26 cellular contexts compared by ENCODE assay signal in genomic region chr14:53336729-53337128, GRCh38.
"Had no signal": no experiment of that assay in that cellular context is flagged by ENCODE, and none has a peak within 500 bp of the region (broad histone marks: within the 10 kb centered on the region; RNA-seq: fewer than 3 reads in every experiment).

No MANE protein-coding gene starts in this region.

- FAIRE-seq: endometrium, islet of Langerhans, keratinocyte had no signal

- H3K4me3 ChIP-seq: colonic mucosa, esophagus squamous epithelium, gastrocnemius medialis, heart right ventricle, left lung, lower lobe of right lung had no signal

- H3K27ac Mint-ChIP-seq: dendritic cell treated with granulocyte-macrophage colony-stimulating factor and Interleukin-4, amounts not matched to agents 40 ng/mL and 50 ng/mL, for 4 days; effector memory CD8-positive, alpha-beta T cell; endodermal cell; mesothelial cell of epicardium had no signal

- H3K4me1 ChIP-seq: colonic mucosa, esophagus squamous epithelium, gastrocnemius medialis, heart right ventricle, left lung, lower lobe of right lung had no signal

- H3K27ac ChIP-seq: colonic mucosa, epithelial cell of prostate, esophagus squamous epithelium, gastrocnemius medialis, heart right ventricle, left lung, lower lobe of right lung had no signal

- ATAC-seq: effector memory CD8-positive, alpha-beta T cell; esophagus mucosa; gastrocnemius medialis; heart right ventricle; left cardiac atrium; left lung; left ventricle myocardium superior; lower lobe of right lung had no signal

- H3K27me3 Mint-ChIP-seq: dendritic cell treated with granulocyte-macrophage colony-stimulating factor and Interleukin-4, amounts not matched to agents 40 ng/mL and 50 ng/mL, for 4 days; effector memory CD8-positive, alpha-beta T cell had no signal

- H3K27me3 ChIP-seq: colonic mucosa, esophagus squamous epithelium, gastrocnemius medialis, heart right ventricle, left lung had no signal

- H3K36me3 Mint-ChIP-seq: mesothelial cell of epicardium had no signal

- H3K9me3 ChIP-seq: colonic mucosa, esophagus squamous epithelium, gastrocnemius medialis, heart right ventricle, left lung, lower lobe of right lung had no signal

- H3K4me3 Mint-ChIP-seq: dendritic cell treated with granulocyte-macrophage colony-stimulating factor and Interleukin-4, amounts not matched to agents 40 ng/mL and 50 ng/mL, for 4 days; effector memory CD8-positive, alpha-beta T cell; endodermal cell; mesothelial cell of epicardium had no signal

- H3K9me3 Mint-ChIP-seq: dendritic cell treated with granulocyte-macrophage colony-stimulating factor and Interleukin-4, amounts not matched to agents 40 ng/mL and 50 ng/mL, for 4 days; effector memory CD8-positive, alpha-beta T cell; mesothelial cell of epicardium had no signal

- DNase-seq: colonic mucosa; cortex of kidney; effector CD8-positive, alpha-beta T cell; effector memory CD8-positive, alpha-beta T cell; endodermal cell; erythroblast; esophagus squamous epithelium; foreskin fibroblast; foreskin melanocyte; gastrocnemius medialis; glutamatergic neuron; head of caudate nucleus; heart right ventricle; hippocampal formation; left cardiac atrium; left lung; left ventricle myocardium superior; lower lobe of right lung; mesenchymal stem cell had no signal

- H3K36me3 ChIP-seq: colonic mucosa, esophagus squamous epithelium, gastrocnemius medialis, heart right ventricle, left lung, lower lobe of right lung had no signal
